Comparison of ENCODE assay signal across 14 cellular contexts in the genomic region with DNA sequence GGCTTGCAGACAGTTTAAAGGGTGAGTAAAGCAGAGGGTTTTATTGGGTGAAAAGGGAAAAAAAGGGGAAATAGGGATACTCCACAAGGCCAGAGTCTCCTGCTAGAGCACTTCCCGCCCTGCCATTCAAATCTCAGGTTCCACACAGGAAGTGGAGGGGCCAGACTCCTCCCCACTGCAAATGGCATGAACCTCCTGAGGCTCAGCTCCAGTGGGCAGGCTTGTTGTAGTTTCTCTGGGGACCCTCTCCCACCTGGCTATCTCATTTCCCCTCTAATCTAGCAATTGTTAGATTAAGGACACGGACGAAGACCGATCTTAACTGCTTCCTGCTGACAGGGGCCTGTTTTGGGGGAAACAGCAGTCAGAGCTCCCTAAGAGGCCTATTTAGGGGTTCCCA. TPM values are rescaled to one million over a fixed set of nuclear protein-coding genes. Genes with fewer than 3 reads are reported as not detected.
DNase-seq lines count a peak whose midpoint lies in the region; ATAC-seq lines count a peak whose summit lies in the region.
"Had no signal": no experiment of that assay in that cellular context is flagged by ENCODE, and none has a peak within 500 bp of the region (broad histone marks: within the 10 kb centered on the region; RNA-seq: fewer than 3 reads in every experiment).

No MANE protein-coding gene starts in this region.

- ATAC-seq in HG03280 (IDR thresholded peaks at IDR 0.05; ENCODE audit: unreplicated experiment): no peak
- no peak for ATAC-seq in sciatic nerve
- ATAC-seq: activated CD8-positive, alpha-beta T cell treated with anti-CD3 and anti-CD28 coated beads, Interleukin-2, amount 10 ng/mL, durations not matched to agents 7 days and 5 days; CD8-positive, alpha-beta T cell had no signal

- H3K27ac ChIP-seq in GM23248 (no peak overlapping the region), caudate nucleus (ENCODE audit: low read depth, low read length) (peak overlapping the region; percentile 33), mesodermal cell (ENCODE audit: low read depth, low read length, severe bottlenecking) (peak overlapping the region; percentile 1)
- H3K27ac ChIP-seq: Peyer's patch had no signal

- no peak overlapping the region for H3K4me2 ChIP-seq in GM23248 (ENCODE audit: unreplicated experiment)

- no peaks in the 10 kb centered on the region for H3K9me3 ChIP-seq in GM23248 (ENCODE audit: low read depth)
- no peaks in the 10 kb centered on the region for H3K9me3 ChIP-seq in mesodermal cell (ENCODE audit: control insufficient read depth, low read length)
- H3K9me3 ChIP-seq: heart right ventricle, Peyer's patch had no signal

- H3K79me2 ChIP-seq in GM23248 (ENCODE audit: insufficient read depth): peaks cover 100% of the 10 kb centered on the region

- no peaks in the 10 kb centered on the region for H3K4me1 ChIP-seq in GM23248 (ENCODE audit: insufficient read depth)
- H3K4me1 ChIP-seq in mesodermal cell (ENCODE audit: control insufficient read depth, insufficient read depth, low read length, poor library complexity, severe bottlenecking): peaks cover 4% of the 10 kb centered on the region

- in situ Hi-C loops in GM23248 (cut with MboI): no loop called here

- intact Hi-C loops in sciatic nerve (cut with DNase I): no loop called here

- DNase-seq in CD1c-positive myeloid dendritic cell (ENCODE audit: extremely low spot score): peak; percentile 55
- DNase-seq in GM23248: peak; percentile 3
- DNase-seq in caudate nucleus (lab: John Stamatoyannopoulos, UW): no peak
- DNase-seq in midbrain (lab: John Stamatoyannopoulos, UW): no peak
- DNase-seq in sciatic nerve (ENCODE audit: low spot score): no peak
- no peak for DNase-seq in HuH-7 (ENCODE audit: low spot score)
- DNase-seq: activated CD8-positive, alpha-beta T cell treated with anti-CD3 and anti-CD28 coated beads, Interleukin-2, amount 10 ng/mL, durations not matched to agents 7 days and 5 days; activated naive CD4-positive, alpha-beta T cell; CD8-positive, alpha-beta T cell; mammary epithelial cell; Peyer's patch had no signal

- no peak overlapping the region for H3K9ac ChIP-seq in GM23248

- no peaks in the 10 kb centered on the region for H3K27me3 ChIP-seq in GM23248 (replicated peaks; ENCODE audit: insufficient read depth)
- H3K27me3 ChIP-seq: heart right ventricle, Peyer's patch had no signal

- 80 to 83% methylated on average over 4 of the region's 4 CpGs for WGBS in GM23248 (ENCODE audit: low coverage in 1 of 2, low lambda C conversion rate in 2 of 2, missing lambda C conversion rate in 2 of 2), 2 experiments
- 61 to 95% methylated on average over 2 to 4 of the region's 4 CpGs for WGBS in mesodermal cell (ENCODE audit: insufficient coverage in 2 of 2), 2 experiments

- H4K20me1 ChIP-seq in GM23248 (ENCODE audit: insufficient read depth): no peaks in the 10 kb centered on the region; the same call in 1 of the 2 replicates

- H3K4me3 ChIP-seq in GM23248: peak overlapping the region; percentile 29; the same call in 1 of the 2 replicates
- no peak overlapping the region for H3K4me3 ChIP-seq in mesodermal cell (ENCODE audit: extremely low read depth, insufficient read depth, low read length, poor library complexity, severe bottlenecking)
- H3K4me3 ChIP-seq: heart right ventricle, Peyer's patch had no signal

- H3F3A ChIP-seq in GM23248 (ENCODE audit: insufficient read depth): no peaks in the 10 kb centered on the region

- no peaks in the 10 kb centered on the region for H3K9me2 ChIP-seq in GM23248 (ENCODE audit: insufficient read depth)

- H2AFZ ChIP-seq in GM23248: no peak overlapping the region

- H3K36me3 ChIP-seq in GM23248 (ENCODE audit: low read depth): 0 out of 2 replicates have a peak, but pooled peaks cover 3% of the 10 kb centered on the region
- peaks cover 19% of the 10 kb centered on the region for H3K36me3 ChIP-seq in mesodermal cell (ENCODE audit: control insufficient read depth, insufficient read depth, low read length)
- H3K36me3 ChIP-seq: Peyer's patch had no signal

RNA-seq across cellular contexts. Expression of gene TAOK1, which starts 43.4 kb away (rescaled TPM):
- 48.4 and 49.9 TPM in 2 replicates for total RNA-seq in GM23248 (2014; rRNA removed; shearing (Covaris generic))
- 7.1 and 7.6 TPM in 2 replicates for polyA plus RNA-seq in GM23248 (2016; fragmentation: Nextera tagmentation; extraction: Ambion mirVana)
- polyA plus RNA-seq in mesodermal cell (2013, experiment 1 of 2): 36.0 TPM
- polyA plus RNA-seq in mesodermal cell (2013, experiment 2 of 2): 33.8 TPM
- total RNA-seq in sciatic nerve: 101 TPM

Comparison
In these comparisons a context has a peak if more than half of its experiments do, and no peak if none do; other contexts are left out.
1. DNase-seq: peak in CD1c-positive myeloid dendritic cell (single experiment) and GM23248 (single experiment); none in caudate nucleus (0 of 61), midbrain (single experiment), sciatic nerve (single experiment) and HuH-7 (single experiment).